ENCODE assay signal across 31 cellular contexts in genomic region chr1:5298376-5298775, GRCh38.
"Had no signal": no experiment of that assay in that cellular context is flagged by ENCODE, and none has a peak within 500 bp of the region (broad histone marks: within the 10 kb centered on the region; RNA-seq: fewer than 3 reads in every experiment).

No MANE protein-coding gene starts in this region.

- H3K4me1 Mint-ChIP-seq: activated B cell treated with CpG ODN at 0.5 μM for 24 hours; activated CD4-positive, alpha-beta T cell treated with anti-CD3 and anti-CD28 coated beads, Interleukin-2, amount 10 ng/mL, durations not matched to agents 24 days and 14 days; activated naive CD4-positive, alpha-beta T cell treated with anti-CD3 and anti-CD28 coated beads, Interleukin-2, amount 10 ng/mL, durations not matched to agents 7 days and 5 days; activated naive CD4-positive, alpha-beta T cell treated with anti-CD3 and anti-CD28 coated beads, Interleukin-2, amount 50 U/mL, for 24 hours; activated naive CD8-positive, alpha-beta T cell treated with anti-CD3 and anti-CD28 coated beads, Interleukin-2, amount 10 ng/mL, durations not matched to agents 7 days and 5 days; activated naive CD8-positive, alpha-beta T cell treated with anti-CD3 and anti-CD28 coated beads, Interleukin-2, amount 50 U/mL, for 24 hours had no signal

- DNase-seq: activated B cell treated with CpG ODN at 0.5 μM for 24 hours; activated CD4-positive, alpha-beta memory T cell treated with anti-CD3 and anti-CD28 coated beads for 36 hours; activated CD4-positive, alpha-beta T cell treated with anti-CD3 and anti-CD28 coated beads for 4 hours; activated CD4-positive, alpha-beta T cell treated with anti-CD3 and anti-CD28 coated beads, Interleukin-2, amount 10 ng/mL, durations not matched to agents 24 days and 14 days; activated CD4-positive, alpha-beta T cell treated with anti-CD3 and anti-CD28 coated beads, Interleukin-2, amount 50 U/mL, for 1 hour; activated CD4-positive, alpha-beta T cell treated with anti-CD3 and anti-CD28 coated beads, Interleukin-2, amount 50 U/mL, for 4 hours; activated CD4-positive, CD25-positive, alpha-beta regulatory T cell treated with anti-CD3 and anti-CD28 coated beads, Interleukin-2, amount 50 U/mL, for 72 hours; activated CD8-positive, alpha-beta memory T cell treated with anti-CD3 and anti-CD28 coated beads, Interleukin-2, amount 50 U/mL, for 4 hours; activated CD8-positive, alpha-beta T cell treated with anti-CD3 and anti-CD28 coated beads for 36 hours; activated effector memory CD4-positive, alpha-beta T cell treated with Interleukin-2 at 50 U/mL for 16 hours; activated gamma-delta T cell; activated naive CD4-positive, alpha-beta T cell treated with anti-CD3 and anti-CD28 coated beads, Interleukin-2, amount 10 ng/mL, durations not matched to agents 7 days and 5 days; activated naive CD4-positive, alpha-beta T cell treated with Interleukin-2 at 50 U/mL for 16 hours; activated naive CD8-positive, alpha-beta T cell treated with anti-CD3 and anti-CD28 coated beads, Interleukin-2, amount 10 ng/mL, durations not matched to agents 7 days and 5 days; activated naive CD8-positive, alpha-beta T cell treated with anti-CD3 and anti-CD28 coated beads, Interleukin-2, amount 50 U/mL, for 24 hours; activated T-cell treated with anti-CD3 and anti-CD28 coated beads for 4 hours; activated T-cell treated with anti-CD3 and anti-CD28 coated beads, Interleukin-2, amount 50 U/mL, for 1 hour; activated T-cell treated with anti-CD3 and anti-CD28 coated beads, Interleukin-2, amount 50 U/mL, for 4 hours; central memory CD4-positive, alpha-beta T cell; T-helper 1 cell; T-helper 2 cell; T-helper 9 cell had no signal

- H3K27me3 Mint-ChIP-seq: activated B cell treated with CpG ODN at 0.5 μM for 24 hours; activated CD4-positive, alpha-beta memory T cell treated with anti-CD3 and anti-CD28 coated beads for 36 hours; activated CD4-positive, alpha-beta T cell treated with anti-CD3 and anti-CD28 coated beads, Interleukin-2, amount 10 ng/mL, durations not matched to agents 24 days and 14 days; activated CD8-positive, alpha-beta T cell treated with anti-CD3 and anti-CD28 coated beads for 36 hours; activated naive CD4-positive, alpha-beta T cell treated with anti-CD3 and anti-CD28 coated beads, Interleukin-2, amount 50 U/mL, for 24 hours; activated naive CD8-positive, alpha-beta T cell; activated naive CD8-positive, alpha-beta T cell treated with anti-CD3 and anti-CD28 coated beads, Interleukin-2, amount 50 U/mL, for 24 hours had no signal

- ATAC-seq: activated CD8-positive, alpha-beta T cell treated with anti-CD3 and anti-CD28 coated beads for 36 hours; activated naive CD8-positive, alpha-beta T cell treated with anti-CD3 and anti-CD28 coated beads, Interleukin-2, amount 50 U/mL, for 24 hours; activated T-cell treated with anti-CD3 and anti-CD28 coated beads, Interleukin-2, amount 50 U/mL, for 4 hours had no signal

- H3K9me3 Mint-ChIP-seq: activated B cell treated with CpG ODN at 0.5 μM for 24 hours; activated CD4-positive, alpha-beta memory T cell treated with anti-CD3 and anti-CD28 coated beads for 36 hours; activated CD4-positive, alpha-beta T cell treated with anti-CD3 and anti-CD28 coated beads, Interleukin-2, amount 10 ng/mL, durations not matched to agents 24 days and 14 days; activated CD8-positive, alpha-beta T cell treated with anti-CD3 and anti-CD28 coated beads for 36 hours; activated naive CD4-positive, alpha-beta T cell treated with anti-CD3 and anti-CD28 coated beads, Interleukin-2, amount 50 U/mL, for 24 hours; activated naive CD8-positive, alpha-beta T cell treated with anti-CD3 and anti-CD28 coated beads, Interleukin-2, amount 50 U/mL, for 24 hours; activated T-helper 2 cell treated with anti-CD3 and anti-CD28 coated beads, Interferon-gamma antibody, Interleukin-2, Interleukin-4, amounts not matched to agents 10 μg/mL and 5 μg/mL and 100 μg/mL, durations not matched to agents 14 hours and 24 hours and 36 hours; T-helper 1 cell treated with Interleukin-12 subunit alpha and Interleukin-12 subunit beta and Interleukin-4 antibody, amounts not matched to agents 30 μg/mL and 1 μg/mL, for 36 hours; T-helper 2 cell treated with Interferon-gamma antibody and Interleukin-4, amounts not matched to agents 5 μg/mL and 100 μg/mL, for 36 hours had no signal

- H3K27ac Mint-ChIP-seq: activated B cell treated with CpG ODN at 0.5 μM for 24 hours; activated CD4-positive, alpha-beta memory T cell treated with anti-CD3 and anti-CD28 coated beads for 36 hours; activated CD4-positive, alpha-beta T cell treated with anti-CD3 and anti-CD28 coated beads, Interleukin-2, amount 10 ng/mL, durations not matched to agents 24 days and 14 days; activated CD8-positive, alpha-beta T cell treated with anti-CD3 and anti-CD28 coated beads for 36 hours; activated naive CD4-positive, alpha-beta T cell treated with anti-CD3 and anti-CD28 coated beads, Interleukin-2, amount 10 ng/mL, durations not matched to agents 7 days and 5 days; activated naive CD4-positive, alpha-beta T cell treated with anti-CD3 and anti-CD28 coated beads, Interleukin-2, amount 50 U/mL, for 24 hours; activated naive CD8-positive, alpha-beta T cell; activated naive CD8-positive, alpha-beta T cell treated with anti-CD3 and anti-CD28 coated beads, Interleukin-2, amount 10 ng/mL, durations not matched to agents 7 days and 5 days; activated naive CD8-positive, alpha-beta T cell treated with anti-CD3 and anti-CD28 coated beads, Interleukin-2, amount 50 U/mL, for 24 hours; activated T-helper 2 cell treated with anti-CD3 and anti-CD28 coated beads, Interferon-gamma antibody, Interleukin-2, Interleukin-4, amounts not matched to agents 10 μg/mL and 5 μg/mL and 100 μg/mL, durations not matched to agents 14 hours and 24 hours and 36 hours; T-helper 1 cell treated with Interleukin-12 subunit alpha and Interleukin-12 subunit beta and Interleukin-4 antibody, amounts not matched to agents 30 μg/mL and 1 μg/mL, for 36 hours; T-helper 2 cell treated with Interferon-gamma antibody and Interleukin-4, amounts not matched to agents 5 μg/mL and 100 μg/mL, for 36 hours had no signal

- H3K4me3 Mint-ChIP-seq: activated B cell treated with CpG ODN at 0.5 μM for 24 hours; activated CD4-positive, alpha-beta memory T cell treated with anti-CD3 and anti-CD28 coated beads for 36 hours; activated CD4-positive, alpha-beta T cell treated with anti-CD3 and anti-CD28 coated beads, Interleukin-2, amount 10 ng/mL, durations not matched to agents 24 days and 14 days; activated CD8-positive, alpha-beta T cell treated with anti-CD3 and anti-CD28 coated beads for 36 hours; activated naive CD4-positive, alpha-beta T cell treated with anti-CD3 and anti-CD28 coated beads, Interleukin-2, amount 10 ng/mL, durations not matched to agents 7 days and 5 days; activated naive CD4-positive, alpha-beta T cell treated with anti-CD3 and anti-CD28 coated beads, Interleukin-2, amount 50 U/mL, for 24 hours; activated naive CD8-positive, alpha-beta T cell; activated naive CD8-positive, alpha-beta T cell treated with anti-CD3 and anti-CD28 coated beads, Interleukin-2, amount 10 ng/mL, durations not matched to agents 7 days and 5 days; activated naive CD8-positive, alpha-beta T cell treated with anti-CD3 and anti-CD28 coated beads, Interleukin-2, amount 50 U/mL, for 24 hours; activated T-cell treated with anti-CD3 and anti-CD28 coated beads, Interleukin-2, amount 50 U/mL, for 4 hours; T-helper 1 cell treated with Interleukin-12 subunit alpha and Interleukin-12 subunit beta and Interleukin-4 antibody, amounts not matched to agents 30 μg/mL and 1 μg/mL, for 36 hours; T-helper 2 cell treated with Interferon-gamma antibody and Interleukin-4, amounts not matched to agents 5 μg/mL and 100 μg/mL, for 36 hours had no signal

- H3K27ac ChIP-seq: ascending aorta, cardiac muscle cell, VCaP had no signal

- H3K36me3 Mint-ChIP-seq: activated CD4-positive, alpha-beta memory T cell treated with anti-CD3 and anti-CD28 coated beads for 36 hours; activated naive CD4-positive, alpha-beta T cell treated with anti-CD3 and anti-CD28 coated beads, Interleukin-2, amount 10 ng/mL, durations not matched to agents 7 days and 5 days; activated naive CD4-positive, alpha-beta T cell treated with anti-CD3 and anti-CD28 coated beads, Interleukin-2, amount 50 U/mL, for 24 hours; activated naive CD8-positive, alpha-beta T cell; activated naive CD8-positive, alpha-beta T cell treated with anti-CD3 and anti-CD28 coated beads, Interleukin-2, amount 10 ng/mL, durations not matched to agents 7 days and 5 days; brain had no signal
